In the genomic region with DNA sequence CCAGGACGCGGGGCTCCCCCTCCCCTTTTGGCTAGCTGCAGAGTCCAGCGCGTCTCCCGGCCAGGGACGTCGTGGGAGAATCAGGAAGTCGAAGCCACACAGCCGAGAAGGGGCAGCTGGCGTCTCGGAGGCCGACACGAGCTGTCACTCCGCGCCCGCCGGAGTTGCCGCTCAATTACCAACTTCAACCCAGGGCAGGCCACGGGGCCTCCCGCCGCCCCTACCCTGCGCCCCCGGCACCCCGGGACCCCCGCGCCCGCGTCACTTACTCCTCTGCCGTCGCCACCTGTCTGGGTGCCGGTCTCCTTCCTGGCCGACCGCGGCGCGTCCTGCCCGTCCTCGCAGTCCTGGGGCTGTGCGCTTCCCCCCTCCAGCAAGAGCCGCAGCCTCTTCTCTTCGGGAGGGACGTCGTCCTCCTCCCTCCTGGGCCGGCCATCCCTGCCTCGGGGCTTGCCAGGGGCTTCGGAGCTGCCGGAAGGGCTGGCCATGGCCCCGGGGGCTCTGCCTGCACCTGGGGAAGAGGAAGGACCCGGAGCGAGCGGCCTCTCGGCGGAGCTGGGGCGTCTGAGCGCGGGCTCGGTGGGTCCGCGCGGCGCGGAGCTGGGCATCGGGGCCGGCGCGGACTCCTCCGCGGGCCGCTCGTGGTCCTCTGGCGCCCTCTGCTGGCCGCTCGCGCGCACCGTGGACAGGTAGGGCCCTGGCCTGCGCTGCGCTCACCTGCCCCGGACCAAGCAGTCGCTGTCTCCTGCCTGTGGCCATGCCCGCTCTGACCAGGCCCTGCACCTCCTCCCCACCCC, we compare ENCODE assay signal across 8 cellular contexts.
DNase-seq lines count a peak whose midpoint lies in the region; FAIRE-seq and TF ChIP-seq lines count a peak whose summit lies in the region.

No MANE protein-coding gene starts in this region.

- FAIRE-seq in GM18507 (lab: Jason Lieb, UNC) = peak; percentile 36

- TF ChIP-seq CTCF in WI38 (IDR thresholded peaks at IDR 0.05; ENCODE audit: low read depth, low read length) = peak; percentile 35

- H3K4me3 ChIP-seq in WI38 (ENCODE audit: low read depth, low read length) = peak overlapping the region; percentile 43

- DNase-seq in AG08396 (ENCODE audit: low spot score) = peak; percentile 41
- DNase-seq in GM18507 (ENCODE audit: extremely low spot score, insufficient read length, low read depth) = peak; percentile 8
- DNase-seq in NCI-H1930 (lab: John Stamatoyannopoulos, UW) = peak; percentile 51 to 79
- peak in 30 of 58 donors; percentile 2 to 76 (median 20) for DNase-seq in anterior cingulate cortex (lab: John Stamatoyannopoulos, UW)
- DNase-seq in glomerular visceral epithelial cell (ENCODE audit: extremely low spot score) = peak; percentile 35
- DNase-seq in myocyte (ENCODE audit: low read depth) = peak; percentile 5
- peak; percentile 69 to 76 for DNase-seq in stimulated activated CD4-positive, alpha-beta T cell treated with anti-CD3 and anti-CD28 coated beads, Interleukin-4, amount 100 ng/mL, for 48 hours (ENCODE audit: low read depth in 2 of 2)

Comparison
In these comparisons a context has a peak if more than half of its experiments do, and no peak if none do; other contexts are left out.
1. Peak in every context shown above with its lines: DNase-seq and H3K4me3 ChIP-seq.
2. DNase-seq: peak in every context shown above with its lines; median percentile 72 in stimulated activated CD4-positive, alpha-beta T cell treated with anti-CD3 and anti-CD28 coated beads, Interleukin-4, amount 100 ng/mL, for 48 hours; 65 in NCI-H1930; 41 in AG08396; 35 in glomerular visceral epithelial cell; 20 in anterior cingulate cortex; 8 in GM18507; 5 in myocyte.